In the genomic region with DNA sequence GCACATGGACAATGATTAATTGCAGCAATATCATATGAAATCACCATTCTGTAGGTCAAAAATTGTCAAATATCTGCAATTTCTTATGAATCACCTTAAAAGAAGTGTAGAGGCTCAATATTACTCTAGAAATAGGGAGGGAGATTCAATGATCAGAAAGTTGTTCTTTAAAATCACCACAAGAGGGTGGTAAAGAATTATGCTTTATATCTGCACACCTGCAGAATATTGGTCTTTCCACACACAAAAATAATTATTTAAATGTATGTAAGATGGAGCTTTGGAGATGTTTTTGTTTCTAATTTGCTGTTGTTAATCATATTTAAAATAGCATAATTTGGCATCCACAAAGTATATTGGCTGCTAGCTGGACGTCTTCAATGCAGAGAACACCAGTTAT, we compare ENCODE assay signal across 8 cellular contexts.
DNase-seq lines count a peak whose midpoint lies in the region; ATAC-seq, FAIRE-seq and TF ChIP-seq lines count a peak whose summit lies in the region.
"Not testable (repeated sequence)": the region's sequence is repeated elsewhere in the genome, so short reads cannot be mapped to it uniquely, and the experiment has no call there.

No MANE protein-coding gene starts in this region.

- not testable (repeated sequence) for H3K27ac ChIP-seq in heart right ventricle, psoas muscle

- not testable (repeated sequence) for H3K4me3 ChIP-seq in heart right ventricle, psoas muscle

- FAIRE-seq in GM18507 (lab: Jason Lieb, UNC): peak; percentile 51

- 30 to 43% methylated on average over 1 of the region's 1 CpG for WGBS in heart right ventricle, 2 donors
- 33 to 40% (median 33%) methylated on average over 1 of the region's 1 CpG for WGBS in psoas muscle, 3 donors

- DNase-seq in AG20443 (ENCODE audit: low spot score): peak; percentile 8
- not testable (repeated sequence) for DNase-seq in GM18507 (ENCODE audit: extremely low spot score, insufficient read length, low read depth); heart right ventricle; psoas muscle
- DNase-seq in NCI-H1105 treated with DMSO at 0.1 percent for 48 hours (lab: John Stamatoyannopoulos, UW): peak; percentile 28
- DNase-seq in RKO (ENCODE audit: low spot score): peak; percentile 55
- DNase-seq in cerebellar cortex (ENCODE audit: low spot score): peak; percentile 29

- not testable (repeated sequence) for H3K36me3 ChIP-seq in heart right ventricle; psoas muscle (ENCODE audit: insufficient read depth in 1 of 2, low read depth in 1 of 2)

- ATAC-seq in HG02938 (IDR thresholded peaks at IDR 0.05; ENCODE audit: unreplicated experiment): peak; percentile 64
- ATAC-seq in heart right ventricle, psoas muscle: not testable (repeated sequence)

- intact Hi-C loops in heart right ventricle (cut with DNase I); psoas muscle (cut with DNase I): not testable (repeated sequence)

- not testable (repeated sequence) for H3K27me3 ChIP-seq in heart right ventricle; psoas muscle (ENCODE audit: insufficient read depth in 3 of 3, low read length in 2 of 3)

- not testable (repeated sequence) for H3K4me1 ChIP-seq in heart right ventricle, psoas muscle

- H3K9me3 ChIP-seq in heart right ventricle, psoas muscle: not testable (repeated sequence)

- TF ChIP-seq CTCF in heart right ventricle (IDR thresholded peaks at IDR 0.05) (peak in 6 of 9 donors; percentile 43 to 63 (median 47)), psoas muscle (IDR thresholded peaks at IDR 0.05) (peak; percentile 42)
